ENCODE assay signal across 1 cellular context in genomic region chr3:128353991-128354687, GRCh38.
TF ChIP-seq lines count a peak whose summit lies in the region.

No MANE protein-coding gene starts in this region.

TF ChIP-seq in HepG2, 621 proteins besides CTCF, POLR2A, EP300 and RAD21 (continued from another document and continues in another):
- peak; percentile 20; the same call in 1 of the 2 replicates for TF ChIP-seq HIC2 (CRISPR knock-in tag; IDR thresholded peaks at IDR 0.05; ENCODE audit: low read depth)
- TF ChIP-seq ZNF292 (CRISPR knock-in tag; IDR thresholded peaks at IDR 0.05; ENCODE audit: borderline replicate concordance, low read depth), result peak; percentile 63; the same call in 1 of the 2 replicates
- TF ChIP-seq ZNF768 (CRISPR knock-in tag; IDR thresholded peaks at IDR 0.05), result no peak
- 0 out of 2 replicates have a peak, but pooled peaks have one; percentile 32 for TF ChIP-seq ZBED4 (CRISPR knock-in tag; IDR thresholded peaks at IDR 0.05; ENCODE audit: borderline replicate concordance)
- TF ChIP-seq FOXK1 (CRISPR knock-in tag; IDR thresholded peaks at IDR 0.05; ENCODE audit: borderline replicate concordance, low read depth), result peak; percentile 88
- no peak for TF ChIP-seq ZBTB1 (CRISPR knock-in tag; IDR thresholded peaks at IDR 0.05; ENCODE audit: borderline replicate concordance)
- no peak for TF ChIP-seq NFRKB (IDR thresholded peaks at IDR 0.05)
- TF ChIP-seq MYC (CRISPR knock-in tag; IDR thresholded peaks at IDR 0.05; ENCODE audit: borderline replicate concordance), result 0 out of 2 replicates have a peak, but pooled peaks have one; percentile 4
- TF ChIP-seq DNMT1 (CRISPR knock-in tag; IDR thresholded peaks at IDR 0.05), result no peak
- TF ChIP-seq RARA (CRISPR knock-in tag; IDR thresholded peaks at IDR 0.05), result peak; percentile 90
- TF ChIP-seq GMEB1 (CRISPR knock-in tag; IDR thresholded peaks at IDR 0.05; ENCODE audit: borderline replicate concordance), result peak; percentile 40; the same call in 1 of the 2 replicates
- TF ChIP-seq CEBPG (CRISPR knock-in tag; IDR thresholded peaks at IDR 0.05), result 0 out of 2 replicates have a peak, but pooled peaks have one; percentile 19
- TF ChIP-seq THRA (CRISPR knock-in tag; IDR thresholded peaks at IDR 0.05; ENCODE audit: borderline replicate concordance), result peak; percentile 81; the same call in 1 of the 2 replicates
- TF ChIP-seq ZFP62 (CRISPR knock-in tag; IDR thresholded peaks at IDR 0.05), result no peak
- no peak for TF ChIP-seq ZNF33A (CRISPR knock-in tag; IDR thresholded peaks at IDR 0.05; ENCODE audit: borderline replicate concordance)
- no peak for TF ChIP-seq HOXD1 (CRISPR knock-in tag; IDR thresholded peaks at IDR 0.05)
- peak; percentile 59; the same call in 1 of the 2 replicates for TF ChIP-seq SMYD3 (CRISPR knock-in tag; IDR thresholded peaks at IDR 0.05)
- peak; percentile 68 for TF ChIP-seq MED1 (CRISPR knock-in tag; IDR thresholded peaks at IDR 0.05)
- no peak for TF ChIP-seq SOX6 (IDR thresholded peaks at IDR 0.05)
- TF ChIP-seq SOX6 (CRISPR knock-in tag; IDR thresholded peaks at IDR 0.05), result peak; percentile 71
- no peak for TF ChIP-seq GMEB2 (CRISPR knock-in tag; IDR thresholded peaks at IDR 0.05; ENCODE audit: low read depth)
- no peak for TF ChIP-seq JUN (CRISPR knock-in tag; IDR thresholded peaks at IDR 0.05)
- TF ChIP-seq ZNF687 (CRISPR knock-in tag; IDR thresholded peaks at IDR 0.05), result peak; percentile 34; the same call in 1 of the 2 replicates
- no peak for TF ChIP-seq MAZ (IDR thresholded peaks at IDR 0.05; ENCODE audit: borderline replicate concordance, low read depth, low read length)
- 0 out of 2 replicates have a peak, but pooled peaks have one; percentile 36 for TF ChIP-seq MAZ (CRISPR knock-in tag; IDR thresholded peaks at IDR 0.05; ENCODE audit: low read depth)
- 0 out of 2 replicates have a peak, but pooled peaks have one; percentile 20 for TF ChIP-seq ATF7-NPFF (CRISPR knock-in tag; IDR thresholded peaks at IDR 0.05; ENCODE audit: low read depth)
- TF ChIP-seq PHF21A (CRISPR knock-in tag; IDR thresholded peaks at IDR 0.05), result peak; percentile 86
- TF ChIP-seq ZBTB7B (CRISPR knock-in tag; IDR thresholded peaks at IDR 0.05), result peak; percentile 73; the same call in 1 of the 2 replicates
- no peak for TF ChIP-seq AGO1 (IDR thresholded peaks at IDR 0.05; ENCODE audit: low read depth, low read length, poor library complexity, severe bottlenecking)
- peak; percentile 84 for TF ChIP-seq NR2F6 (IDR thresholded peaks at IDR 0.05)
- TF ChIP-seq NR2F6 (CRISPR knock-in tag; IDR thresholded peaks at IDR 0.05), result peak; percentile 80
- no peak for TF ChIP-seq CREB3 (CRISPR knock-in tag; IDR thresholded peaks at IDR 0.05)
- no peak for TF ChIP-seq ZFP37 (CRISPR knock-in tag; IDR thresholded peaks at IDR 0.05; ENCODE audit: borderline replicate concordance)
- peak; percentile 71 for TF ChIP-seq SKI (IDR thresholded peaks at IDR 0.05; ENCODE audit: partially characterized antibody)
- TF ChIP-seq ZNF710 (CRISPR knock-in tag; IDR thresholded peaks at IDR 0.05; ENCODE audit: borderline replicate concordance), result 0 out of 2 replicates have a peak, but pooled peaks have one; percentile 30
- no peak for TF ChIP-seq RFX1 (IDR thresholded peaks at IDR 0.05)
- TF ChIP-seq MXD3 (CRISPR knock-in tag; IDR thresholded peaks at IDR 0.05), result no peak
- TF ChIP-seq ZNF251 (CRISPR knock-in tag; IDR thresholded peaks at IDR 0.05), result no peak
- peak; percentile 49; the same call in 1 of the 2 replicates for TF ChIP-seq KAT8 (CRISPR knock-in tag; IDR thresholded peaks at IDR 0.05)
- no peak for TF ChIP-seq ZNF317 (CRISPR knock-in tag; IDR thresholded peaks at IDR 0.05)
- 0 out of 2 replicates have a peak, but pooled peaks have one; percentile 60 for TF ChIP-seq IKZF5 (CRISPR knock-in tag; IDR thresholded peaks at IDR 0.05)
- no peak for TF ChIP-seq ZNF329 (CRISPR knock-in tag; IDR thresholded peaks at IDR 0.05; ENCODE audit: low read depth)
- TF ChIP-seq NCOR1 (IDR thresholded peaks at IDR 0.05; ENCODE audit: borderline replicate concordance, low read length), result peak; percentile 42; the same call in 1 of the 2 replicates
- no peak for TF ChIP-seq HNRNPUL1 (IDR thresholded peaks at IDR 0.05; ENCODE audit: low read depth, low read length)
- TF ChIP-seq SP1 (IDR thresholded peaks at IDR 0.05), result no peak
- TF ChIP-seq SP1 (CRISPR knock-in tag; IDR thresholded peaks at IDR 0.05), result no peak
